8 cellular contexts compared by ENCODE assay signal in the genomic region with DNA sequence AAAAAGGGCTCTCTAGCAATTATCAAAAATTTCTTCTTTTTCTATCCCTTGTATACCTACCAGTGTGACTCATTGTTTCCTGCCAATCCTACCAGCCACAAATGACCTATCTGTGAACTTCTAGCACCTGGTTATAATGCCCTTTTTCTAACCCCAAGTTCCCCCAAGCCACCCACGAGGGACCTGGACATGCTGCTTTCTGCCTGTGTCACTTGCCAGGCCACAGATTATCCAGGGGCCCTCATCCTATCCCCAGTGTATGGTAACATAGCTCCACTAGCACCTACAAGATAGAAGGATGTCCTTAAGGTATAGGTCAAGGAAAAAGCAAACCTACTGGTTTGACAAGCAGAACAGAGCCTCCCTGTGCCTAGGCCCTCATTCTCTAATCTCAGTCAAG. TPM values are rescaled to one million over a fixed set of nuclear protein-coding genes. Genes with fewer than 3 reads are reported as not detected.
DNase-seq lines count a peak whose midpoint lies in the region; ATAC-seq and TF ChIP-seq lines count a peak whose summit lies in the region.

No MANE protein-coding gene starts in this region.

- peaks cover 12% of the 10 kb centered on the region for H3K9me3 Mint-ChIP-seq in activated CD4-positive, alpha-beta memory T cell treated with anti-CD3 and anti-CD28 coated beads for 36 hours
- no peaks in the 10 kb centered on the region for H3K9me3 Mint-ChIP-seq in glutamatergic neuron (ENCODE audit: unreplicated experiment)

- intact Hi-C loops in activated CD4-positive, alpha-beta memory T cell treated with anti-CD3 and anti-CD28 coated beads for 36 hours (cut with micrococcal nuclease) = loop anchor here (2.0 kb wide), 1 partner anchor 16 kb away; no protein-coding TSS in a partner anchor
- intact Hi-C loops in left lung (cut with DNase I) = no loop called here

- POLR2A ChIA-PET in activated CD4-positive, alpha-beta memory T cell treated with anti-CD3 and anti-CD28 coated beads for 36 hours (lab: Charles Lee) = no interaction called here

- H3K27ac Mint-ChIP-seq in activated CD4-positive, alpha-beta memory T cell treated with anti-CD3 and anti-CD28 coated beads for 36 hours = peak overlapping the region; percentile 38
- no peak overlapping the region for H3K27ac Mint-ChIP-seq in glutamatergic neuron (ENCODE audit: unreplicated experiment)

- H3K9me3 ChIP-seq in left lung (no peaks in the 10 kb centered on the region), suprapubic skin (no peaks in the 10 kb centered on the region)

- TF ChIP-seq EP300 in suprapubic skin (IDR thresholded peaks at IDR 0.05) = no peak

- H3K4me3 ChIP-seq in GM06990 (replicated peaks; ENCODE audit: low read depth, low read length) = no peak overlapping the region
- no peak overlapping the region for H3K4me3 ChIP-seq in left lung
- H3K4me3 ChIP-seq in suprapubic skin = no peak overlapping the region

- peak; percentile 21 for DNase-seq in GM06990 (ENCODE audit: extremely low read depth, insufficient read length)
- peak; percentile 67 for DNase-seq in activated CD4-positive, alpha-beta memory T cell treated with anti-CD3 and anti-CD28 coated beads for 36 hours
- DNase-seq in left lung = no peak
- no peak for DNase-seq in iPS-NIHi7 (ENCODE audit: extremely low spot score)
- no peak for DNase-seq in omental fat pad (ENCODE audit: low spot score)
- no peak for DNase-seq in suprapubic skin (ENCODE audit: low spot score in 2 of 2)
- DNase-seq in glutamatergic neuron = no peak

- ATAC-seq in HG03196 (IDR thresholded peaks at IDR 0.05; ENCODE audit: unreplicated experiment) (peak; percentile 44), left lung (peak; percentile 15), omental fat pad (ENCODE audit: low FRiP score) (no peak)

- no peaks in the 10 kb centered on the region for H3K27me3 Mint-ChIP-seq in activated CD4-positive, alpha-beta memory T cell treated with anti-CD3 and anti-CD28 coated beads for 36 hours
- no peaks in the 10 kb centered on the region for H3K27me3 Mint-ChIP-seq in glutamatergic neuron (ENCODE audit: unreplicated experiment)

- peaks cover 40% of the 10 kb centered on the region for H3K4me1 Mint-ChIP-seq in activated CD4-positive, alpha-beta memory T cell treated with anti-CD3 and anti-CD28 coated beads for 36 hours (ENCODE audit: low read depth)
- no peaks in the 10 kb centered on the region for H3K4me1 Mint-ChIP-seq in glutamatergic neuron (ENCODE audit: low read depth, unreplicated experiment)

- CTCF ChIA-PET in activated CD4-positive, alpha-beta memory T cell treated with anti-CD3 and anti-CD28 coated beads for 36 hours (lab: Charles Lee) = interaction anchor here (1.9 to 6.5 kb wide), 2 partner anchors 51 to 241 kb away, joined by 5 to 39 read pairs; no protein-coding TSS in a partner anchor

- H3K36me3 ChIP-seq in GM06990 (ENCODE audit: control insufficient read depth, insufficient read depth, low read length) (no peaks in the 10 kb centered on the region), left lung (no peaks in the 10 kb centered on the region), suprapubic skin (no peaks in the 10 kb centered on the region)

- no peak for TF ChIP-seq POLR2A in suprapubic skin (IDR thresholded peaks at IDR 0.05)

- H3K4me1 ChIP-seq in left lung = peaks cover 4 to 54% of the 10 kb centered on the region in 2 donors
- peaks cover 35% of the 10 kb centered on the region for H3K4me1 ChIP-seq in suprapubic skin

- no peak for TF ChIP-seq CTCF in GM06990 (IDR thresholded peaks at IDR 0.05; ENCODE audit: insufficient read depth, low read length, poor library complexity, severe bottlenecking)
- TF ChIP-seq CTCF in left lung (IDR thresholded peaks at IDR 0.05) = no peak
- no peak for TF ChIP-seq CTCF in omental fat pad (IDR thresholded peaks at IDR 0.05)
- no peak for TF ChIP-seq CTCF in suprapubic skin (IDR thresholded peaks at IDR 0.05)
- no peak for TF ChIP-seq CTCF in glutamatergic neuron (IDR thresholded peaks at IDR 0.05; ENCODE audit: partially characterized antibody, unreplicated experiment)

- peak overlapping the region; percentile 7 for H3K4me3 Mint-ChIP-seq in activated CD4-positive, alpha-beta memory T cell treated with anti-CD3 and anti-CD28 coated beads for 36 hours
- H3K4me3 Mint-ChIP-seq in glutamatergic neuron (ENCODE audit: unreplicated experiment) = no peak overlapping the region

- H3K36me3 Mint-ChIP-seq in activated CD4-positive, alpha-beta memory T cell treated with anti-CD3 and anti-CD28 coated beads for 36 hours = peaks cover 31% of the 10 kb centered on the region
- no peaks in the 10 kb centered on the region for H3K36me3 Mint-ChIP-seq in glutamatergic neuron (ENCODE audit: unreplicated experiment)

- no peaks in the 10 kb centered on the region for H3K27me3 ChIP-seq in GM06990 (replicated peaks; ENCODE audit: control insufficient read depth, insufficient read depth, low read length)
- H3K27me3 ChIP-seq in left lung = no peaks in the 10 kb centered on the region
- H3K27me3 ChIP-seq in suprapubic skin = no peaks in the 10 kb centered on the region

- H3K27ac ChIP-seq in left lung (no peak overlapping the region), suprapubic skin (no peak overlapping the region)

- 36% methylated on average over 1 of the region's 1 CpG for WGBS in suprapubic skin

RNA-seq across cellular contexts. Expression of a gene that starts 26.8 kb away (rescaled TPM):
- 10 to 100 TPM; 95.2 to 99.3 TPM for total RNA-seq in activated CD4-positive, alpha-beta memory T cell treated with anti-CD3 and anti-CD28 coated beads for 36 hours
- 10 to 100 TPM; 56.5 to 70.7 TPM for total RNA-seq in left lung
- total RNA-seq in omental fat pad = 10 to 100 TPM; 41.4 to 62.3 (median 42.5) TPM
- 10 to 100 TPM; 26.4 to 48.4 (median 32.7) TPM for total RNA-seq in suprapubic skin
- 68.2 TPM for total RNA-seq in glutamatergic neuron (ENCODE audit: unreplicated experiment)

Comparison
In these comparisons a context has a peak if more than half of its experiments do, and no peak if none do; other contexts are left out.
1. DNase-seq: peak in GM06990 (single experiment) and activated CD4-positive, alpha-beta memory T cell treated with anti-CD3 and anti-CD28 coated beads for 36 hours (single experiment); none in left lung (0 of 2), iPS-NIHi7 (single experiment), omental fat pad (single experiment), suprapubic skin (0 of 2) and glutamatergic neuron (single experiment).